Comparison of ENCODE assay signal across 15 cellular contexts in genomic region chr14:53881161-53881846, GRCh38.
DNase-seq lines count a peak whose midpoint lies in the region; ATAC-seq and TF ChIP-seq lines count a peak whose summit lies in the region.
"Had no signal": no experiment of that assay in that cellular context is flagged by ENCODE, and none has a peak within 500 bp of the region (broad histone marks: within the 10 kb centered on the region; RNA-seq: fewer than 3 reads in every experiment).

No MANE protein-coding gene starts in this region.

- no peaks in the 10 kb centered on the region for H3K9me3 ChIP-seq in HAP-1
- no peaks in the 10 kb centered on the region for H3K9me3 ChIP-seq in smooth muscle cell (replicated peaks; ENCODE audit: low read depth)

- H4K20me1 ChIP-seq in smooth muscle cell (ENCODE audit: low read depth) = no peaks in the 10 kb centered on the region

- H3K27me3 ChIP-seq in HAP-1 (ENCODE audit: low read depth) (no peaks in the 10 kb centered on the region), smooth muscle cell (ENCODE audit: low read depth) (no peaks in the 10 kb centered on the region)

- peak overlapping the region; percentile 92 for H3K27ac ChIP-seq in smooth muscle cell (ENCODE audit: low read depth)
- H3K27ac ChIP-seq: epithelial cell of prostate had no signal

- WGBS in smooth muscle cell (ENCODE audit: low lambda C conversion rate) = 6% methylated on average over 4 of the region's 4 CpGs

- H3K4me2 ChIP-seq in smooth muscle cell = peak overlapping the region; percentile 76

- ATAC-seq in stimulated activated naive CD8-positive, alpha-beta T cell treated with anti-CD3 and anti-CD28 coated beads, Interleukin-15, Interleukin-2, amounts not matched to agents 100 U/mL and 50 U/mL, for 24 hours = no peak
- ATAC-seq: activated T-helper 17 cell treated with anti-CD3 and anti-CD28 coated beads, Interleukin-2, amount 50 U/mL, for 72 hours; right cardiac atrium had no signal

- no peak for TF ChIP-seq CTCF in smooth muscle cell (IDR thresholded peaks at IDR 0.05; ENCODE audit: borderline replicate concordance, insufficient read depth, poor library complexity, severe bottlenecking)

- H3K79me2 ChIP-seq in smooth muscle cell (ENCODE audit: low read depth) = no peaks in the 10 kb centered on the region

- H3K4me3 ChIP-seq in HAP-1 (no peak overlapping the region), smooth muscle cell (peak overlapping the region; percentile 11)

- H3K9ac ChIP-seq in smooth muscle cell (ENCODE audit: low read depth) = peak overlapping the region; percentile 49

- H3K4me1 ChIP-seq in HAP-1 (peaks cover 13% of the 10 kb centered on the region), smooth muscle cell (ENCODE audit: low read depth) (peaks cover 21% of the 10 kb centered on the region)

- H3F3A ChIP-seq in smooth muscle cell (ENCODE audit: low read depth) = peaks cover 15% of the 10 kb centered on the region

- H2AFZ ChIP-seq in smooth muscle cell (ENCODE audit: low read depth) = peak overlapping the region; percentile 53

- H3K36me3 ChIP-seq in HAP-1 (replicated peaks) = no peaks in the 10 kb centered on the region
- no peaks in the 10 kb centered on the region for H3K36me3 ChIP-seq in smooth muscle cell (ENCODE audit: low read depth)

- in situ Hi-C loops in HAP-1 (cut with MboI; ENCODE audit: low sequenced_read_pairs) = no loop called here

- peak; percentile 13 to 77 for DNase-seq in HAP-1 (ENCODE audit: low spot score in 2 of 2)
- DNase-seq in amniotic stem cell (lab: John Stamatoyannopoulos, UW) = peak; percentile 16
- DNase-seq in iris pigment epithelial cell (ENCODE audit: low read depth) = peak; percentile 91
- DNase-seq in smooth muscle cell (lab: John Stamatoyannopoulos, UW; ENCODE audit: unreplicated experiment) = no peak
- no peak for DNase-seq in stimulated activated naive CD8-positive, alpha-beta T cell treated with anti-CD3 and anti-CD28 coated beads, Interleukin-15, Interleukin-2, amounts not matched to agents 100 U/mL and 50 U/mL, for 24 hours
- DNase-seq in NCI-H774 (lab: John Stamatoyannopoulos, UW) = no peak
- DNase-seq in effector CD8-positive, alpha-beta T cell (lab: John Stamatoyannopoulos, UW) = no peak
- DNase-seq: activated CD4-positive, alpha-beta T cell treated with anti-CD3 and anti-CD28 coated beads, Interleukin-2, amount 50 U/mL, for 48 hours; CD8-positive, alpha-beta memory T cell; NCI-H1417; NCI-H510A treated with DMSO at 0.1 percent for 48 hours; right cardiac atrium; T1000 had no signal

Comparison
In these comparisons a context has a peak if more than half of its experiments do, and no peak if none do; other contexts are left out.
1. DNase-seq: peak in HAP-1 (2 of 2), amniotic stem cell (single experiment) and iris pigment epithelial cell (single experiment); none in smooth muscle cell (single experiment), stimulated activated naive CD8-positive, alpha-beta T cell treated with anti-CD3 and anti-CD28 coated beads, Interleukin-15, Interleukin-2, amounts not matched to agents 100 U/mL and 50 U/mL, for 24 hours (single experiment), NCI-H774 (single experiment) and effector CD8-positive, alpha-beta T cell (single experiment).